17 cellular contexts compared by ENCODE assay signal in the genomic region with DNA sequence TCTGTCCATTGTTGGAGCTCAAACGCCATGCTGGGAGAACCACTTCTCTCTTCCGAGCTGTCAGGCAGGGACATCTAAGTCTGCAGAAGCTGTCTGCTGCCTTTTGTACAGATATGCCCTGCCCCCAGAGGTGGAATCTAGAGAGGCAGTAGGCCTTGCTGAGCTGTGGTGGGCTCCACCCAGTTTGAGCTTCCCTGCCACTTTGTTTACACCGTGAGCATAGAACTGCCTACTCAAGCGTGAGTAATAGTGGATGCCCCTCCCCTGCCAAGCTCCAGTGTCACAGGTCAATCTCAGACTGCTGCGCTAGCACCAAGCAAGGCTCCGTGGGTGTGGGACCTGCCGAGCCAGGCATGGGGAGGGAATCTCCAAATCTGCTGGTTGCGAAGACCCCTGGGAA.
DNase-seq lines count a peak whose midpoint lies in the region; ATAC-seq lines count a peak whose summit lies in the region.
"Had no signal": no experiment of that assay in that cellular context is flagged by ENCODE, and none has a peak within 500 bp of the region (broad histone marks: within the 10 kb centered on the region; RNA-seq: fewer than 3 reads in every experiment).

No MANE protein-coding gene starts in this region.

- H3K4me1 ChIP-seq in CD4-positive, alpha-beta memory T cell (ENCODE audit: insufficient read depth, low read length), result no peaks in the 10 kb centered on the region
- H3K4me1 ChIP-seq: Caco-2, right atrium auricular region had no signal

- H3K27me3 ChIP-seq in CD4-positive, alpha-beta memory T cell (ENCODE audit: insufficient read depth, low read length), result no peaks in the 10 kb centered on the region
- H3K27me3 ChIP-seq: right atrium auricular region had no signal

- H3K27me3 Mint-ChIP-seq in CD4-positive, alpha-beta memory T cell, result no peaks in the 10 kb centered on the region
- no peaks in the 10 kb centered on the region for H3K27me3 Mint-ChIP-seq in naive B cell

- CTCF ChIA-PET in CD4-positive, alpha-beta memory T cell (lab: Charles Lee; ENCODE audit: partially characterized antibody), result interaction anchor here (1.8 kb wide), 1 partner anchor 297 kb away, joined by 5 read pairs; no protein-coding TSS in a partner anchor

- peak overlapping the region in 1 of 7 donors; percentile 37 for H3K27ac Mint-ChIP-seq in CD4-positive, alpha-beta memory T cell
- peak overlapping the region in 4 of 6 donors; percentile 4 to 76 (median 36) for H3K27ac Mint-ChIP-seq in naive B cell

- intact Hi-C loops in CD4-positive, alpha-beta memory T cell (cut with micrococcal nuclease), result no loop called here

- peaks cover 0 to 2% (median 0%) of the 10 kb centered on the region in 8 donors for H3K9me3 Mint-ChIP-seq in CD4-positive, alpha-beta memory T cell
- H3K9me3 Mint-ChIP-seq in naive B cell, result peaks cover 0 to 19% (median 14%) of the 10 kb centered on the region in 7 donors

- peak overlapping the region in 3 of 8 donors; percentile 17 to 41 (median 23) for H3K4me3 Mint-ChIP-seq in CD4-positive, alpha-beta memory T cell
- peak overlapping the region in 7 of 8 donors; percentile 34 to 90 (median 54) for H3K4me3 Mint-ChIP-seq in naive B cell

- POLR2A ChIA-PET in CD4-positive, alpha-beta memory T cell (lab: Charles Lee; ENCODE audit: partially characterized antibody), result no interaction called here

- H3K27ac ChIP-seq in CD4-positive, alpha-beta memory T cell (ENCODE audit: low read depth, low read length), result no peak overlapping the region
- H3K27ac ChIP-seq: right atrium auricular region had no signal

- H3K9me3 ChIP-seq in CD4-positive, alpha-beta memory T cell (ENCODE audit: control insufficient read depth in 1 of 2, low read length in 2 of 2), result no peaks in the 10 kb centered on the region
- H3K9me3 ChIP-seq: Caco-2, right atrium auricular region had no signal

- no peak overlapping the region for H3K4me3 ChIP-seq in CD4-positive, alpha-beta memory T cell (ENCODE audit: low read length in 2 of 2)
- H3K4me3 ChIP-seq: right atrium auricular region had no signal

- H3K4me1 Mint-ChIP-seq in CD4-positive, alpha-beta memory T cell, result peaks cover 11 to 26% (median 18%) of the 10 kb centered on the region in 4 donors
- H3K4me1 Mint-ChIP-seq in naive B cell, result peaks cover 28 to 40% (median 33%) of the 10 kb centered on the region in 3 donors

- no peaks in the 10 kb centered on the region for H3K36me3 Mint-ChIP-seq in CD4-positive, alpha-beta memory T cell
- H3K36me3 Mint-ChIP-seq in naive B cell, result peaks cover 6 to 11% of the 10 kb centered on the region in 2 donors

- ATAC-seq in naive B cell (ENCODE audit: low read depth in 2 of 2) (peak; percentile 80 to 81), HG03354 (IDR thresholded peaks at IDR 0.05; ENCODE audit: poor library complexity, severe bottlenecking, unreplicated experiment) (no peak)

- no peaks in the 10 kb centered on the region for H3K36me3 ChIP-seq in CD4-positive, alpha-beta memory T cell (ENCODE audit: insufficient read depth, low read length)
- H3K36me3 ChIP-seq: right atrium auricular region had no signal

- DNase-seq in CD4-positive, alpha-beta memory T cell, result peak; percentile 14 to 54 (median 23)
- DNase-seq in H4 (ENCODE audit: low spot score), result peak; percentile 17
- DNase-seq in activated effector memory CD4-positive, alpha-beta T cell treated with Interleukin-2 at 50 U/mL for 16 hours, result peak; percentile 1
- DNase-seq in naive B cell, result peak; percentile 32
- no peak for DNase-seq in T1000 (lab: John Stamatoyannopoulos, UW)
- DNase-seq in SHP77 (lab: John Stamatoyannopoulos, UW), result no peak
- DNase-seq in NCI-H1417 treated with DMSO at 0.1 percent for 48 hours (lab: John Stamatoyannopoulos, UW), result no peak
- DNase-seq: activated gamma-delta T cell treated with Interleukin-2 at 50 U/mL for 16 hours, aorta, Caco-2, GDM1, hippocampal formation, Karpas-422, NCI-H774, occipital lobe had no signal

Comparison
In these comparisons a context has a peak if more than half of its experiments do, and no peak if none do; other contexts are left out.
1. DNase-seq: peak in CD4-positive, alpha-beta memory T cell (5 of 5), H4 (single experiment), activated effector memory CD4-positive, alpha-beta T cell treated with Interleukin-2 at 50 U/mL for 16 hours (single experiment) and naive B cell (single experiment); none in T1000 (single experiment), SHP77 (0 of 2) and NCI-H1417 treated with DMSO at 0.1 percent for 48 hours (single experiment).